ENCODE assay signal across 13 cellular contexts in genomic region chr2:119429225-119430000, GRCh38.
DNase-seq lines count a peak whose midpoint lies in the region; ATAC-seq and TF ChIP-seq lines count a peak whose summit lies in the region.
"Had no signal": no experiment of that assay in that cellular context is flagged by ENCODE, and none has a peak within 500 bp of the region (broad histone marks: within the 10 kb centered on the region; RNA-seq: fewer than 3 reads in every experiment).

No MANE protein-coding gene starts in this region.

- in situ Hi-C loops in astrocyte of the spinal cord (cut with HindIII; ENCODE audit: low sequenced_read_pairs), result no loop called here

- no peak overlapping the region for H3K9ac ChIP-seq in stomach smooth muscle (ENCODE audit: low read length in 2 of 2)

- H3K4me3 ChIP-seq in astrocyte of the spinal cord (ENCODE audit: low read depth, low read length), result no peak overlapping the region
- no peak overlapping the region for H3K4me3 ChIP-seq in stomach smooth muscle (ENCODE audit: low read length in 2 of 2)
- H3K4me3 ChIP-seq: smooth muscle cell had no signal

- DNase-seq in DMS79 treated with DMSO at 0.1 percent for 48 hours (lab: John Stamatoyannopoulos, UW) (peak; percentile 32), DMS79 (lab: John Stamatoyannopoulos, UW) (no peak), astrocyte of the spinal cord (ENCODE audit: low read depth, low spot score) (peak; percentile 16), islet precursor cell (peak; percentile 44), T-helper 1 cell (no peak)
- no peak for DNase-seq in activated naive CD4-positive, alpha-beta T cell (lab: John Stamatoyannopoulos, UW)
- DNase-seq: caudate nucleus, IMR-90, NCI-H2171 had no signal

- ATAC-seq in HG02623 (IDR thresholded peaks at IDR 0.05; ENCODE audit: unreplicated experiment), result no peak
- ATAC-seq: WTC11 had no signal

- no peaks in the 10 kb centered on the region for H3K9me3 ChIP-seq in stomach smooth muscle (ENCODE audit: control insufficient read depth in 2 of 2, low read length in 2 of 2)

- peak overlapping the region; percentile 18 for H3K27ac ChIP-seq in stomach smooth muscle (ENCODE audit: low read length)

- peaks cover 19% of the 10 kb centered on the region for H3K4me1 ChIP-seq in stomach smooth muscle (ENCODE audit: control insufficient read depth, insufficient read depth, low read length)

- H3K27me3 ChIP-seq in stomach smooth muscle (ENCODE audit: control insufficient read depth in 1 of 2, insufficient read depth in 2 of 2, low read length in 2 of 2), result no peaks in the 10 kb centered on the region

- no peak for TF ChIP-seq CTCF in astrocyte of the spinal cord (IDR thresholded peaks at IDR 0.05; ENCODE audit: low read depth, low read length)

- H3K36me3 ChIP-seq in stomach smooth muscle (ENCODE audit: control insufficient read depth in 2 of 2, insufficient read depth in 2 of 2, low read length in 2 of 2), result no peaks in the 10 kb centered on the region

Comparison
In these comparisons a context has a peak if more than half of its experiments do, and no peak if none do; other contexts are left out.
1. DNase-seq: peak in DMS79 treated with DMSO at 0.1 percent for 48 hours (single experiment), astrocyte of the spinal cord (single experiment) and islet precursor cell (single experiment); none in DMS79 (single experiment), T-helper 1 cell (0 of 5) and activated naive CD4-positive, alpha-beta T cell (0 of 4).